Comparison of ENCODE assay signal across 8 cellular contexts in genomic region chr10:29634764-29635625, GRCh38. TPM values are rescaled to one million over a fixed set of nuclear protein-coding genes. Genes with fewer than 3 reads are reported as not detected.
DNase-seq lines count a peak whose midpoint lies in the region; ATAC-seq and TF ChIP-seq lines count a peak whose summit lies in the region.

A gene with protein sequence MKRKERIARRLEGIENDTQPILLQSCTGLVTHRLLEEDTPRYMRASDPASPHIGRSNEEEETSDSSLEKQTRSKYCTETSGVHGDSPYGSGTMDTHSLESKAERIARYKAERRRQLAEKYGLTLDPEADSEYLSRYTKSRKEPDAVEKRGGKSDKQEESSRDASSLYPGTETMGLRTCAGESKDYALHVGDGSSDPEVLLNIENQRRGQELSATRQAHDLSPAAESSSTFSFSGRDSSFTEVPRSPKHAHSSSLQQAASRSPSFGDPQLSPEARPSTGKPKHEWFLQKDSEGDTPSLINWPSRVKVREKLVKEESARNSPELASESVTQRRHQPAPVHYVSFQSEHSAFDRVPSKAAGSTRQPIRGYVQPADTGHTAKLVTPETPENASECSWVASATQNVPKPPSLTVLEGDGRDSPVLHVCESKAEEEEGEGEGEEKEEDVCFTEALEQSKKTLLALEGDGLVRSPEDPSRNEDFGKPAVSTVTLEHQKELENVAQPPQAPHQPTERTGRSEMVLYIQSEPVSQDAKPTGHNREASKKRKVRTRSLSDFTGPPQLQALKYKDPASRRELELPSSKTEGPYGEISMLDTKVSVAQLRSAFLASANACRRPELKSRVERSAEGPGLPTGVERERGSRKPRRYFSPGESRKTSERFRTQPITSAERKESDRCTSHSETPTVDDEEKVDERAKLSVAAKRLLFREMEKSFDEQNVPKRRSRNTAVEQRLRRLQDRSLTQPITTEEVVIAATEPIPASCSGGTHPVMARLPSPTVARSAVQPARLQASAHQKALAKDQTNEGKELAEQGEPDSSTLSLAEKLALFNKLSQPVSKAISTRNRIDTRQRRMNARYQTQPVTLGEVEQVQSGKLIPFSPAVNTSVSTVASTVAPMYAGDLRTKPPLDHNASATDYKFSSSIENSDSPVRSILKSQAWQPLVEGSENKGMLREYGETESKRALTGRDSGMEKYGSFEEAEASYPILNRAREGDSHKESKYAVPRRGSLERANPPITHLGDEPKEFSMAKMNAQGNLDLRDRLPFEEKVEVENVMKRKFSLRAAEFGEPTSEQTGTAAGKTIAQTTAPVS (N-terminal part only) (minus strand): TSS chr10:29634971. CDS start chr10:29555058, 79,913 bp downstream.

- ATAC-seq in stimulated activated naive CD8-positive, alpha-beta T cell treated with anti-CD3 and anti-CD28 coated beads, Interleukin-15, amount 100 ng/mL, for 72 hours = no peak
- no peak for ATAC-seq in GM18505 (IDR thresholded peaks at IDR 0.05; ENCODE audit: unreplicated experiment)

- no peaks in the 10 kb centered on the region for H3K9me3 ChIP-seq in A673 (ENCODE audit: low read depth, low read length, poor library complexity, severe bottlenecking)

- CTCF ChIA-PET in A673 (lab: Charles Lee) = no interaction called here

- peak within 1 kb of the TSS; percentile 76 for H3K27ac Mint-ChIP-seq in HFFc6
- H3K27ac Mint-ChIP-seq in stimulated activated naive CD8-positive, alpha-beta T cell treated with anti-CD3 and anti-CD28 coated beads, Interleukin-15, amount 100 ng/mL, for 72 hours = peak within 1 kb of the TSS; percentile 31 to 76
- no peak within 1 kb of the TSS for H3K27ac Mint-ChIP-seq in activated T-helper 1 cell treated with anti-CD3 and anti-CD28 coated beads, Interleukin-12 subunit alpha, Interleukin-12 subunit beta, Interleukin-2, Interleukin-4 antibody, amounts not matched to agents 30 ng/mL and 10 ng/mL and 1 ng/mL, durations not matched to agents 14 hours and 24 hours and 36 hours

- no peak for DNase-seq in A673 (ENCODE audit: low spot score)
- DNase-seq in HFFc6 = peak; percentile 33
- DNase-seq in brain microvascular endothelial cell = peak; percentile 92
- peak; percentile 50 for DNase-seq in iPS-NIHi7 (ENCODE audit: extremely low spot score)
- no peak for DNase-seq in stimulated activated naive CD8-positive, alpha-beta T cell treated with anti-CD3 and anti-CD28 coated beads, Interleukin-15, amount 100 ng/mL, for 72 hours
- no peak for DNase-seq in activated T-helper 1 cell treated with anti-CD3 and anti-CD28 coated beads, Interleukin-12 subunit alpha, Interleukin-12 subunit beta, Interleukin-2, Interleukin-4 antibody, amounts not matched to agents 30 ng/mL and 10 ng/mL and 1 ng/mL, durations not matched to agents 14 hours and 24 hours and 36 hours (ENCODE audit: low spot score)
- no peak for DNase-seq in NCI-H774 (lab: John Stamatoyannopoulos, UW)

- POLR2A ChIA-PET in A673 (lab: Charles Lee; ENCODE audit: low non-redundant PET) = no interaction called here

- H3K4me3 ChIP-seq in A673 (ENCODE audit: low read depth, low read length, poor library complexity, severe bottlenecking) (peak within 1 kb of the TSS; percentile 0), brain microvascular endothelial cell (ENCODE audit: low read depth, low read length) (peak within 1 kb of the TSS; percentile 42)

- TF ChIP-seq CTCF in A673 (conservative IDR thresholded peaks at IDR 0.05; ENCODE audit: low read depth, low read length) (no peak), HFFc6 (IDR thresholded peaks at IDR 0.05) (no peak; the same call in 1 of the 2 replicates), brain microvascular endothelial cell (IDR thresholded peaks at IDR 0.05; ENCODE audit: low read depth, low read length, missing control alignments) (peak; percentile 3)

- TF ChIP-seq POLR2A in GM18505 (IDR thresholded peaks at IDR 0.05; ENCODE audit: borderline replicate concordance, extremely low read depth, insufficient read depth, insufficient read length) = no peak

- H3K36me3 ChIP-seq in A673 (ENCODE audit: insufficient read depth, low read length, poor library complexity, severe bottlenecking) (peaks cover 6% of the 10 kb centered on the region), brain microvascular endothelial cell (replicated peaks) (no peaks in the 10 kb centered on the region)

- peaks cover 39% of the 10 kb centered on the region for H3K4me1 Mint-ChIP-seq in HFFc6 (ENCODE audit: low read depth)
- peaks cover 49% of the 10 kb centered on the region for H3K4me1 Mint-ChIP-seq in stimulated activated naive CD8-positive, alpha-beta T cell treated with anti-CD3 and anti-CD28 coated beads, Interleukin-15, amount 100 ng/mL, for 72 hours
- peaks cover 32% of the 10 kb centered on the region for H3K4me1 Mint-ChIP-seq in activated T-helper 1 cell treated with anti-CD3 and anti-CD28 coated beads, Interleukin-12 subunit alpha, Interleukin-12 subunit beta, Interleukin-2, Interleukin-4 antibody, amounts not matched to agents 30 ng/mL and 10 ng/mL and 1 ng/mL, durations not matched to agents 14 hours and 24 hours and 36 hours (ENCODE audit: low read depth)

- peaks cover 44% of the 10 kb centered on the region for H3K4me1 ChIP-seq in A673 (ENCODE audit: insufficient read depth, low read length, poor library complexity, severe bottlenecking)

- no peaks in the 10 kb centered on the region for H3K27me3 ChIP-seq in A673 (replicated peaks; ENCODE audit: insufficient read depth, low read depth, low read length, poor library complexity)
- H3K27me3 ChIP-seq in brain microvascular endothelial cell (replicated peaks) = no peaks in the 10 kb centered on the region

- H3K27ac ChIP-seq in A673 (ENCODE audit: low read depth, low read length, poor library complexity, severe bottlenecking) = peak within 1 kb of the TSS; percentile 71
- H3K27ac ChIP-seq in brain microvascular endothelial cell = peak within 1 kb of the TSS; percentile 95

- peaks cover 4% of the 10 kb centered on the region for H3K27me3 Mint-ChIP-seq in HFFc6 (ENCODE audit: insufficient read depth)
- H3K27me3 Mint-ChIP-seq in stimulated activated naive CD8-positive, alpha-beta T cell treated with anti-CD3 and anti-CD28 coated beads, Interleukin-15, amount 100 ng/mL, for 72 hours = peaks cover 6% of the 10 kb centered on the region
- H3K27me3 Mint-ChIP-seq in activated T-helper 1 cell treated with anti-CD3 and anti-CD28 coated beads, Interleukin-12 subunit alpha, Interleukin-12 subunit beta, Interleukin-2, Interleukin-4 antibody, amounts not matched to agents 30 ng/mL and 10 ng/mL and 1 ng/mL, durations not matched to agents 14 hours and 24 hours and 36 hours (ENCODE audit: insufficient read depth) = peaks cover 2% of the 10 kb centered on the region

- intact Hi-C loops in A673 (cut with micrococcal nuclease; ENCODE audit: unreplicated experiment) = loop anchor here (5.0 kb wide), 1 partner anchor 102 kb away; no protein-coding TSS in a partner anchor
- intact Hi-C loops in activated T-helper 1 cell treated with anti-CD3 and anti-CD28 coated beads, Interleukin-12 subunit alpha, Interleukin-12 subunit beta, Interleukin-2, Interleukin-4 antibody, amounts not matched to agents 30 ng/mL and 10 ng/mL and 1 ng/mL, durations not matched to agents 14 hours and 24 hours and 36 hours (cut with micrococcal nuclease) = loop anchor here (2.0 kb wide), 1 partner anchor 100 kb away; no protein-coding TSS in a partner anchor

- H3K9me3 Mint-ChIP-seq in HFFc6 = no peaks in the 10 kb centered on the region
- no peaks in the 10 kb centered on the region for H3K9me3 Mint-ChIP-seq in stimulated activated naive CD8-positive, alpha-beta T cell treated with anti-CD3 and anti-CD28 coated beads, Interleukin-15, amount 100 ng/mL, for 72 hours
- H3K9me3 Mint-ChIP-seq in activated T-helper 1 cell treated with anti-CD3 and anti-CD28 coated beads, Interleukin-12 subunit alpha, Interleukin-12 subunit beta, Interleukin-2, Interleukin-4 antibody, amounts not matched to agents 30 ng/mL and 10 ng/mL and 1 ng/mL, durations not matched to agents 14 hours and 24 hours and 36 hours = no peaks in the 10 kb centered on the region

- peak within 1 kb of the TSS; percentile 55 for H3K4me3 Mint-ChIP-seq in HFFc6
- H3K4me3 Mint-ChIP-seq in stimulated activated naive CD8-positive, alpha-beta T cell treated with anti-CD3 and anti-CD28 coated beads, Interleukin-15, amount 100 ng/mL, for 72 hours = peak within 1 kb of the TSS; percentile 62 to 66
- H3K4me3 Mint-ChIP-seq in activated T-helper 1 cell treated with anti-CD3 and anti-CD28 coated beads, Interleukin-12 subunit alpha, Interleukin-12 subunit beta, Interleukin-2, Interleukin-4 antibody, amounts not matched to agents 30 ng/mL and 10 ng/mL and 1 ng/mL, durations not matched to agents 14 hours and 24 hours and 36 hours = no peak within 1 kb of the TSS

- in situ Hi-C loops in brain microvascular endothelial cell (cut with HindIII; ENCODE audit: low pct_ligation_motif_present, low sequenced_read_pairs) = no loop called here

- H3K36me3 Mint-ChIP-seq in HFFc6 (ENCODE audit: low read depth) = no peaks in the 10 kb centered on the region
- peaks cover 3% of the 10 kb centered on the region for H3K36me3 Mint-ChIP-seq in activated T-helper 1 cell treated with anti-CD3 and anti-CD28 coated beads, Interleukin-12 subunit alpha, Interleukin-12 subunit beta, Interleukin-2, Interleukin-4 antibody, amounts not matched to agents 30 ng/mL and 10 ng/mL and 1 ng/mL, durations not matched to agents 14 hours and 24 hours and 36 hours (ENCODE audit: low read depth)

- no TSS peak for BruUV-seq in A673 (replicated peaks; lab: Mats Ljungman, UMichigan)

RNA-seq across cellular contexts. Expression of the gene that starts here (rescaled TPM):
- 28.0 and 31.9 TPM in 2 replicates for total RNA-seq in A673 (2021)
- under 1 TPM; 0.22 to 0.89 (median 0.48) TPM for total RNA-seq in HFFc6 (2021; fragmentation: NEBNext Ultra II Directional; extraction: Animal tissue kit (Norgen Biotek cat#: 25700))
- 7.4 and 8.1 TPM in 2 replicates for total RNA-seq in activated T-helper 1 cell treated with anti-CD3 and anti-CD28 coated beads, Interleukin-12 subunit alpha, Interleukin-12 subunit beta, Interleukin-2, Interleukin-4 antibody, amounts not matched to agents 30 ng/mL and 10 ng/mL and 1 ng/mL, durations not matched to agents 14 hours and 24 hours and 36 hours

Comparison
In these comparisons a context has a peak if more than half of its experiments do, and no peak if none do; other contexts are left out.
1. Peak in DNase-seq in HFFc6; RNA of the gene not detected or under 1 TPM.
2. DNase-seq: peak in brain microvascular endothelial cell (single experiment) and iPS-NIHi7 (single experiment); none in A673 (single experiment), stimulated activated naive CD8-positive, alpha-beta T cell treated with anti-CD3 and anti-CD28 coated beads, Interleukin-15, amount 100 ng/mL, for 72 hours (0 of 2), activated T-helper 1 cell treated with anti-CD3 and anti-CD28 coated beads, Interleukin-12 subunit alpha, Interleukin-12 subunit beta, Interleukin-2, Interleukin-4 antibody, amounts not matched to agents 30 ng/mL and 10 ng/mL and 1 ng/mL, durations not matched to agents 14 hours and 24 hours and 36 hours (single experiment) and NCI-H774 (single experiment).